ENCODE assay signal across 11 cellular contexts in genomic region chr7:6384327-6384726, GRCh38. TPM values are rescaled to one million over a fixed set of nuclear protein-coding genes. Genes with fewer than 3 reads are reported as not detected.
DNase-seq lines count a peak whose midpoint lies in the region; ATAC-seq, FAIRE-seq and TF ChIP-seq lines count a peak whose summit lies in the region.
"Had no signal": no experiment of that assay in that cellular context is flagged by ENCODE, and none has a peak within 500 bp of the region (broad histone marks: within the 10 kb centered on the region; RNA-seq: fewer than 3 reads in every experiment).

No MANE protein-coding gene starts in this region.

- 89% methylated on average over 4 of the region's 4 CpGs for WGBS in HUES64

- no peak overlapping the region for H2AFZ ChIP-seq in ACC112 (ENCODE audit: low read length, unreplicated experiment)
- no peak overlapping the region for H2AFZ ChIP-seq in endothelial cell of umbilical vein (ENCODE audit: low read depth, low read length)
- no peak overlapping the region for H2AFZ ChIP-seq in osteoblast (ENCODE audit: low read length)

- H3K9ac ChIP-seq in HUES64 (ENCODE audit: low read depth, low read length) (peak overlapping the region; percentile 33; the same call in 1 of the 2 replicates), endothelial cell of umbilical vein (replicated peaks; ENCODE audit: extremely low read depth, insufficient read depth, low read length) (no peak overlapping the region)

- dilution Hi-C loops in endothelial cell of umbilical vein (cut with MboI; ENCODE audit: extremely low pct_ligation_motif_present, low sequenced_read_pairs), result no loop called here

- CTCF ChIA-PET in endothelial cell of umbilical vein (lab: Charles Lee), result interaction anchor here (1.1 to 2.6 kb wide), 2 partner anchors 20 to 35 kb away, joined by 3 to 7 read pairs; no protein-coding TSS in a partner anchor

- no peak for FAIRE-seq in endothelial cell of umbilical vein (lab: Jason Lieb, UNC)
- FAIRE-seq: colon had no signal

- H3K4me3 ChIP-seq in ACC112 (ENCODE audit: low read depth, low read length), result no peak overlapping the region
- H3K4me3 ChIP-seq in HUES64 (ENCODE audit: low read length), result no peak overlapping the region
- no peak overlapping the region for H3K4me3 ChIP-seq in endothelial cell of umbilical vein (replicated peaks in 1 of 3; ENCODE audit: insufficient read depth in 1 of 3, low read depth in 1 of 3, low read length in 3 of 3)
- no peak overlapping the region for H3K4me3 ChIP-seq in osteoblast (ENCODE audit: insufficient read depth, low read length)

- H3K4me1 ChIP-seq in ACC112 (ENCODE audit: control insufficient read depth, insufficient read depth, low read length, unreplicated experiment), result peaks cover 52% of the 10 kb centered on the region
- H3K4me1 ChIP-seq in HUES64 (ENCODE audit: insufficient read depth, low read length), result peaks cover 33% of the 10 kb centered on the region
- H3K4me1 ChIP-seq in endothelial cell of umbilical vein (ENCODE audit: control insufficient read depth, extremely low read depth, insufficient read depth, low read length), result peaks cover 62% of the 10 kb centered on the region
- peaks cover 39% of the 10 kb centered on the region for H3K4me1 ChIP-seq in osteoblast (ENCODE audit: insufficient read depth, low read length)

- H3K36me3 ChIP-seq in ACC112 (ENCODE audit: insufficient read depth, low read length) (peaks cover 8% of the 10 kb centered on the region; the same call in 1 of the 2 replicates), HUES64 (ENCODE audit: insufficient read depth, low read length) (peaks cover 28% of the 10 kb centered on the region), endothelial cell of umbilical vein (ENCODE audit: control insufficient read depth in 2 of 2, extremely low read depth in 1 of 2, insufficient read depth in 2 of 2, low read length in 2 of 2) (peaks cover 6% of the 10 kb centered on the region in 2 experiments), osteoblast (ENCODE audit: insufficient read depth, low read length) (peaks cover 19% of the 10 kb centered on the region)

- no peak for TF ChIP-seq POLR2A in endothelial cell of umbilical vein (IDR thresholded peaks at IDR 0.05; ENCODE audit: low read depth, low read length)

- H4K20me1 ChIP-seq in endothelial cell of umbilical vein (replicated peaks; ENCODE audit: control insufficient read depth, extremely low read depth, insufficient read depth, low read length) (peaks cover 24% of the 10 kb centered on the region), osteoblast (ENCODE audit: insufficient read depth, low read length) (peaks cover 84% of the 10 kb centered on the region)

- H3K9me1 ChIP-seq in endothelial cell of umbilical vein (replicated peaks; ENCODE audit: control insufficient read depth, extremely low read depth, insufficient read depth, low read length), result no peaks in the 10 kb centered on the region

- DNase-seq in endothelial cell of umbilical vein (ENCODE audit: low read depth, low spot score) (no peak), osteoblast (ENCODE audit: insufficient read length, low spot score, missing footprints) (no peak), UCSD-AML1 (lab: John Stamatoyannopoulos, UW; ENCODE audit: unreplicated experiment) (no peak), islet precursor cell (no peak)
- no peak for DNase-seq in activated naive CD4-positive, alpha-beta T cell treated with Interleukin-2 at 50 U/mL for 16 hours
- DNase-seq: hypothalamus, NCI-H345 had no signal

- no peak for ATAC-seq in HG02981 (IDR thresholded peaks at IDR 0.05; ENCODE audit: unreplicated experiment)

- H3K9me3 ChIP-seq in HUES64 (ENCODE audit: insufficient read depth, low read depth, low read length) (no peaks in the 10 kb centered on the region), endothelial cell of umbilical vein (replicated peaks; ENCODE audit: control insufficient read depth, insufficient read depth, low read length) (no peaks in the 10 kb centered on the region), osteoblast (ENCODE audit: low read depth, low read length) (no peaks in the 10 kb centered on the region)

- peaks cover 89% of the 10 kb centered on the region for H3K79me2 ChIP-seq in ACC112 (ENCODE audit: control insufficient read depth, insufficient read depth, low read length, unreplicated experiment)
- peaks cover 98% of the 10 kb centered on the region for H3K79me2 ChIP-seq in endothelial cell of umbilical vein (ENCODE audit: control insufficient read depth, insufficient read depth, low read length)
- H3K79me2 ChIP-seq in osteoblast (ENCODE audit: insufficient read depth, low read length), result peaks cover 96% of the 10 kb centered on the region

- TF ChIP-seq CTCF in endothelial cell of umbilical vein (IDR thresholded peaks at IDR 0.05; ENCODE audit: extremely low read depth in 1 of 2, insufficient read depth in 1 of 2, low read depth in 1 of 2, low read length in 2 of 2) (no peak), osteoblast (IDR thresholded peaks at IDR 0.05; ENCODE audit: extremely low read depth, low read depth, low read length) (no peak)

- peak overlapping the region; percentile 63 for H3K27ac ChIP-seq in ACC112 (ENCODE audit: low read depth, low read length)
- peak overlapping the region; percentile 50; the same call in 1 of the 2 replicates for H3K27ac ChIP-seq in HUES64 (ENCODE audit: low read depth, low read length)
- H3K27ac ChIP-seq in endothelial cell of umbilical vein (ENCODE audit: insufficient read depth, low read depth, low read length), result peak overlapping the region; percentile 25
- peak overlapping the region; percentile 34 for H3K27ac ChIP-seq in osteoblast (ENCODE audit: low read depth, low read length)

- H3K27me3 ChIP-seq in ACC112 (ENCODE audit: insufficient read depth, low read length), result no peaks in the 10 kb centered on the region
- no peaks in the 10 kb centered on the region for H3K27me3 ChIP-seq in HUES64 (ENCODE audit: insufficient read depth, low read length)
- H3K27me3 ChIP-seq in endothelial cell of umbilical vein (ENCODE audit: control insufficient read depth in 2 of 2, insufficient read depth in 2 of 2, low read length in 2 of 2), result no peaks in the 10 kb centered on the region
- no peaks in the 10 kb centered on the region for H3K27me3 ChIP-seq in osteoblast (ENCODE audit: insufficient read depth, low read length)

- POLR2A ChIA-PET in endothelial cell of umbilical vein (lab: Charles Lee), result no interaction called here

- intact Hi-C loops in endothelial cell of umbilical vein (cut with micrococcal nuclease), result no loop called here

- no TSS peak for BruUV-seq in endothelial cell of umbilical vein (replicated peaks; lab: Mats Ljungman, UMichigan)

- H3K4me2 ChIP-seq in endothelial cell of umbilical vein (ENCODE audit: insufficient read depth, low read length) (peak overlapping the region; percentile 25), osteoblast (ENCODE audit: insufficient read depth, low read length) (no peak overlapping the region)

TF ChIP-seq in endothelial cell of umbilical vein, 7 proteins besides CTCF, POLR2A, EP300 and RAD21:
- TF ChIP-seq JUN (IDR thresholded peaks at IDR 0.05; ENCODE audit: borderline replicate concordance, insufficient read depth, insufficient read length, low read depth) (no peak), MYC (IDR thresholded peaks at IDR 0.05; ENCODE audit: low read depth, low read length) (no peak), GATA2 (IDR thresholded peaks at IDR 0.05; ENCODE audit: insufficient read depth, insufficient read length, low read depth, low read length) (no peak), EZH2 (IDR thresholded peaks at IDR 0.05; ENCODE audit: borderline replicate concordance, low read depth, low read length, severe bottlenecking) (no peak), FOS (IDR thresholded peaks at IDR 0.05; ENCODE audit: borderline replicate concordance, insufficient read depth, low read length) (no peak), POLR2AphosphoS5 (IDR thresholded peaks at IDR 0.05; ENCODE audit: insufficient read depth, low read depth, low read length) (no peak)
- TF ChIP-seq, protein P1, sequence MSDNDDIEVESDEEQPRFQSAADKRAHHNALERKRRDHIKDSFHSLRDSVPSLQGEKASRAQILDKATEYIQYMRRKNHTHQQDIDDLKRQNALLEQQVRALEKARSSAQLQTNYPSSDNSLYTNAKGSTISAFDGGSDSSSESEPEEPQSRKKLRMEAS (IDR thresholded peaks at IDR 0.05; ENCODE audit: insufficient read depth, insufficient read length), result no peak

RNA-seq across cellular contexts. Expression of gene RAC1, which starts 10.0 kb away (rescaled TPM):
- polyA plus RNA-seq in HUES64 (2013, experiment 1 of 2), result 211 TPM
- polyA plus RNA-seq in HUES64 (2013, experiment 2 of 2), result 218 TPM
- total RNA-seq in endothelial cell of umbilical vein (377 and 378 TPM in 2 replicates), osteoblast (55.4 and 55.7 TPM in 2 replicates)
- polyA plus RNA-seq in endothelial cell of umbilical vein, result 252 and 322 TPM in 2 replicates
- polyA plus RNA-seq in endothelial cell of umbilical vein (2011; cell fraction: cytosol; rRNA removed), result 417 and 471 TPM in 2 replicates
- polyA plus RNA-seq in endothelial cell of umbilical vein (2011; cell fraction: nucleus; rRNA removed), result 204 and 250 TPM in 2 replicates
- 310 and 396 TPM in 2 replicates for polyA plus RNA-seq in endothelial cell of umbilical vein (2012)
- polyA minus RNA-seq in endothelial cell of umbilical vein, result 245 and 256 TPM in 2 replicates
- polyA minus RNA-seq in endothelial cell of umbilical vein (2011; cell fraction: cytosol; rRNA and poly(A)+ RNA removed), result 142 TPM
- 79.7 and 82.9 TPM in 2 replicates for polyA minus RNA-seq in endothelial cell of umbilical vein (2011; cell fraction: nucleus; rRNA and poly(A)+ RNA removed)

RNA-seq across cellular contexts. Expression of gene FAM220A, which starts 35.6 kb away (rescaled TPM):
- 14.1 TPM for polyA plus RNA-seq in HUES64 (2013, experiment 1 of 2)
- polyA plus RNA-seq in HUES64 (2013, experiment 2 of 2), result 15.0 TPM
- total RNA-seq in endothelial cell of umbilical vein, result 16.7 and 17.1 TPM in 2 replicates
- polyA plus RNA-seq in endothelial cell of umbilical vein, result 10.0 and 12.0 TPM in 2 replicates
- 12.7 and 14.4 TPM in 2 replicates for polyA plus RNA-seq in endothelial cell of umbilical vein (2011; cell fraction: cytosol; rRNA removed)
- polyA plus RNA-seq in endothelial cell of umbilical vein (2011; cell fraction: nucleus; rRNA removed), result 4.8 and 5.5 TPM in 2 replicates
- 10.9 and 11.4 TPM in 2 replicates for polyA plus RNA-seq in endothelial cell of umbilical vein (2012)
- polyA minus RNA-seq in endothelial cell of umbilical vein, result 12.2 and 15.1 TPM in 2 replicates
- 39.4 TPM for polyA minus RNA-seq in endothelial cell of umbilical vein (2011; cell fraction: cytosol; rRNA and poly(A)+ RNA removed)
- 3.0 and 4.5 TPM in 2 replicates for polyA minus RNA-seq in endothelial cell of umbilical vein (2011; cell fraction: nucleus; rRNA and poly(A)+ RNA removed)
- 20.3 and 25.0 TPM in 2 replicates for total RNA-seq in osteoblast
